In the genomic region with DNA sequence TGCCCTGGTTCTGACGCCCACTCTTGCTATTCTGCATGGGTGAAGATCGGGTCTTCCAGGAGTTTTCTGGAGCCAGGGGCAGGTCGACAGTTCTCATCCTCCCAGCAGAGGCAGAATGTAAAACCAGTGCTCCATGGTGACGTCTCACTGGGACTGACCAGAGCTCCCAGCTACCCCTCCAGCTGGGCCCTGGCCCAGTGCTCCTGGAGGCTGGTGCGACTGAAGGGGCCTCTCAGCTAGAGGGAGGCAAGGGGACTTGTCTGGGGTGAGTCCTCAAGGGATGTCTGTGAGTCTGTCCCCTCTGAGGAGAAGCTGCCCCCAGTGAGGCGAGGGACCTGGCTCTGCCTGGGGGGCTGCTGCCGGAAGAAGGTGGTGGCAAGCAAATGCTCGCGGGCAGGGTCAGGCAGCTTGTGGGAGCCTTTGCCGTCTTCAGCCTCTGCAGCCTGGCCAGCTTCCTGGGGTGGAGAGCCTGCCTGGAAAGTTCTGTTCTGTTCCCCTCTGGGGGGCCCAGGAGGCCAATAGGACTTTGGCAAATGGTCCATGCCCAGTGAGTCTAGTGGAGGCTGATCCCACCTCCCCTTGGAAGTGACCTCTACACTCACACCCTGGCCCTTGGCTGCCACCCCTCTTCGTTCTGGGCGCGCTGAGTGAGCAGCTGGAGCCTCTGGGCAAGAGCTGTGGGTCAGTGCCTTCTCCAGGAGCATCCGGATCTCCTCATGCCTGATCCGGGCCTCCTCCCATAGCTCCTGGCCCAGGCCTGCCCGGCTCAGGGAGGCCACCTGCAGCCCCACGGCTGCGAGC, we compare ENCODE assay signal across 2 cellular contexts.
TF ChIP-seq lines count a peak whose summit lies in the region.

No MANE protein-coding gene starts in this region.

TF ChIP-seq in A549, 52 proteins besides CTCF, POLR2A, EP300 and RAD21 (continued from another document):
- TF ChIP-seq CBX8 (IDR thresholded peaks at IDR 0.05) (no peak), TFCP2L1 (CRISPR knock-in tag; IDR thresholded peaks at IDR 0.05) (no peak), RCOR1 (IDR thresholded peaks at IDR 0.05; ENCODE audit: low read depth, low read length) (no peak), ZNF302 (CRISPR knock-in tag; IDR thresholded peaks at IDR 0.05) (no peak), CHD4 (IDR thresholded peaks at IDR 0.05; ENCODE audit: borderline replicate concordance) (no peak), POLR2AphosphoS2 (conservative IDR thresholded peaks at IDR 0.05; ENCODE audit: low read length) (no peak), ZFP36 (IDR thresholded peaks at IDR 0.05; ENCODE audit: borderline replicate concordance, partially characterized antibody) (no peak), JUN (IDR thresholded peaks at IDR 0.05) (no peak)
- TF ChIP-seq, protein P1, sequence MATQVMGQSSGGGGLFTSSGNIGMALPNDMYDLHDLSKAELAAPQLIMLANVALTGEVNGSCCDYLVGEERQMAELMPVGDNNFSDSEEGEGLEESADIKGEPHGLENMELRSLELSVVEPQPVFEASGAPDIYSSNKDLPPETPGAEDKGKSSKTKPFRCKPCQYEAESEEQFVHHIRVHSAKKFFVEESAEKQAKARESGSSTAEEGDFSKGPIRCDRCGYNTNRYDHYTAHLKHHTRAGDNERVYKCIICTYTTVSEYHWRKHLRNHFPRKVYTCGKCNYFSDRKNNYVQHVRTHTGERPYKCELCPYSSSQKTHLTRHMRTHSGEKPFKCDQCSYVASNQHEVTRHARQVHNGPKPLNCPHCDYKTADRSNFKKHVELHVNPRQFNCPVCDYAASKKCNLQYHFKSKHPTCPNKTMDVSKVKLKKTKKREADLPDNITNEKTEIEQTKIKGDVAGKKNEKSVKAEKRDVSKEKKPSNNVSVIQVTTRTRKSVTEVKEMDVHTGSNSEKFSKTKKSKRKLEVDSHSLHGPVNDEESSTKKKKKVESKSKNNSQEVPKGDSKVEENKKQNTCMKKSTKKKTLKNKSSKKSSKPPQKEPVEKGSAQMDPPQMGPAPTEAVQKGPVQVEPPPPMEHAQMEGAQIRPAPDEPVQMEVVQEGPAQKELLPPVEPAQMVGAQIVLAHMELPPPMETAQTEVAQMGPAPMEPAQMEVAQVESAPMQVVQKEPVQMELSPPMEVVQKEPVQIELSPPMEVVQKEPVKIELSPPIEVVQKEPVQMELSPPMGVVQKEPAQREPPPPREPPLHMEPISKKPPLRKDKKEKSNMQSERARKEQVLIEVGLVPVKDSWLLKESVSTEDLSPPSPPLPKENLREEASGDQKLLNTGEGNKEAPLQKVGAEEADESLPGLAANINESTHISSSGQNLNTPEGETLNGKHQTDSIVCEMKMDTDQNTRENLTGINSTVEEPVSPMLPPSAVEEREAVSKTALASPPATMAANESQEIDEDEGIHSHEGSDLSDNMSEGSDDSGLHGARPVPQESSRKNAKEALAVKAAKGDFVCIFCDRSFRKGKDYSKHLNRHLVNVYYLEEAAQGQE (IDR thresholded peaks at IDR 0.05) = no peak
- TF ChIP-seq, protein P2, sequence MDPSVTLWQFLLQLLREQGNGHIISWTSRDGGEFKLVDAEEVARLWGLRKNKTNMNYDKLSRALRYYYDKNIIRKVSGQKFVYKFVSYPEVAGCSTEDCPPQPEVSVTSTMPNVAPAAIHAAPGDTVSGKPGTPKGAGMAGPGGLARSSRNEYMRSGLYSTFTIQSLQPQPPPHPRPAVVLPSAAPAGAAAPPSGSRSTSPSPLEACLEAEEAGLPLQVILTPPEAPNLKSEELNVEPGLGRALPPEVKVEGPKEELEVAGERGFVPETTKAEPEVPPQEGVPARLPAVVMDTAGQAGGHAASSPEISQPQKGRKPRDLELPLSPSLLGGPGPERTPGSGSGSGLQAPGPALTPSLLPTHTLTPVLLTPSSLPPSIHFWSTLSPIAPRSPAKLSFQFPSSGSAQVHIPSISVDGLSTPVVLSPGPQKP (IDR thresholded peaks at IDR 0.05; ENCODE audit: low read depth, low read length) = no peak
- TF ChIP-seq, protein P3, sequence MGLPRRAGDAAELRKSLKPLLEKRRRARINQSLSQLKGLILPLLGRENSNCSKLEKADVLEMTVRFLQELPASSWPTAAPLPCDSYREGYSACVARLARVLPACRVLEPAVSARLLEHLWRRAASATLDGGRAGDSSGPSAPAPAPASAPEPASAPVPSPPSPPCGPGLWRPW (IDR thresholded peaks at IDR 0.05) = no peak
TF ChIP-seq in A549: peak in this region for 0.

TF ChIP-seq in GM23338, 12 proteins besides CTCF, POLR2A, EP300 and RAD21 (continued from another document):
- TF ChIP-seq, protein P1 (IDR thresholded peaks at IDR 0.05; ENCODE audit: unreplicated experiment) = no peak
- no peak for TF ChIP-seq JUNB (IDR thresholded peaks at IDR 0.05; ENCODE audit: unreplicated experiment)
- TF ChIP-seq NANOG (IDR thresholded peaks at IDR 0.05; ENCODE audit: borderline replicate concordance) = no peak
- TF ChIP-seq STAT1 (IDR thresholded peaks at IDR 0.05; ENCODE audit: unreplicated experiment) = no peak
- TF ChIP-seq, protein P4, sequence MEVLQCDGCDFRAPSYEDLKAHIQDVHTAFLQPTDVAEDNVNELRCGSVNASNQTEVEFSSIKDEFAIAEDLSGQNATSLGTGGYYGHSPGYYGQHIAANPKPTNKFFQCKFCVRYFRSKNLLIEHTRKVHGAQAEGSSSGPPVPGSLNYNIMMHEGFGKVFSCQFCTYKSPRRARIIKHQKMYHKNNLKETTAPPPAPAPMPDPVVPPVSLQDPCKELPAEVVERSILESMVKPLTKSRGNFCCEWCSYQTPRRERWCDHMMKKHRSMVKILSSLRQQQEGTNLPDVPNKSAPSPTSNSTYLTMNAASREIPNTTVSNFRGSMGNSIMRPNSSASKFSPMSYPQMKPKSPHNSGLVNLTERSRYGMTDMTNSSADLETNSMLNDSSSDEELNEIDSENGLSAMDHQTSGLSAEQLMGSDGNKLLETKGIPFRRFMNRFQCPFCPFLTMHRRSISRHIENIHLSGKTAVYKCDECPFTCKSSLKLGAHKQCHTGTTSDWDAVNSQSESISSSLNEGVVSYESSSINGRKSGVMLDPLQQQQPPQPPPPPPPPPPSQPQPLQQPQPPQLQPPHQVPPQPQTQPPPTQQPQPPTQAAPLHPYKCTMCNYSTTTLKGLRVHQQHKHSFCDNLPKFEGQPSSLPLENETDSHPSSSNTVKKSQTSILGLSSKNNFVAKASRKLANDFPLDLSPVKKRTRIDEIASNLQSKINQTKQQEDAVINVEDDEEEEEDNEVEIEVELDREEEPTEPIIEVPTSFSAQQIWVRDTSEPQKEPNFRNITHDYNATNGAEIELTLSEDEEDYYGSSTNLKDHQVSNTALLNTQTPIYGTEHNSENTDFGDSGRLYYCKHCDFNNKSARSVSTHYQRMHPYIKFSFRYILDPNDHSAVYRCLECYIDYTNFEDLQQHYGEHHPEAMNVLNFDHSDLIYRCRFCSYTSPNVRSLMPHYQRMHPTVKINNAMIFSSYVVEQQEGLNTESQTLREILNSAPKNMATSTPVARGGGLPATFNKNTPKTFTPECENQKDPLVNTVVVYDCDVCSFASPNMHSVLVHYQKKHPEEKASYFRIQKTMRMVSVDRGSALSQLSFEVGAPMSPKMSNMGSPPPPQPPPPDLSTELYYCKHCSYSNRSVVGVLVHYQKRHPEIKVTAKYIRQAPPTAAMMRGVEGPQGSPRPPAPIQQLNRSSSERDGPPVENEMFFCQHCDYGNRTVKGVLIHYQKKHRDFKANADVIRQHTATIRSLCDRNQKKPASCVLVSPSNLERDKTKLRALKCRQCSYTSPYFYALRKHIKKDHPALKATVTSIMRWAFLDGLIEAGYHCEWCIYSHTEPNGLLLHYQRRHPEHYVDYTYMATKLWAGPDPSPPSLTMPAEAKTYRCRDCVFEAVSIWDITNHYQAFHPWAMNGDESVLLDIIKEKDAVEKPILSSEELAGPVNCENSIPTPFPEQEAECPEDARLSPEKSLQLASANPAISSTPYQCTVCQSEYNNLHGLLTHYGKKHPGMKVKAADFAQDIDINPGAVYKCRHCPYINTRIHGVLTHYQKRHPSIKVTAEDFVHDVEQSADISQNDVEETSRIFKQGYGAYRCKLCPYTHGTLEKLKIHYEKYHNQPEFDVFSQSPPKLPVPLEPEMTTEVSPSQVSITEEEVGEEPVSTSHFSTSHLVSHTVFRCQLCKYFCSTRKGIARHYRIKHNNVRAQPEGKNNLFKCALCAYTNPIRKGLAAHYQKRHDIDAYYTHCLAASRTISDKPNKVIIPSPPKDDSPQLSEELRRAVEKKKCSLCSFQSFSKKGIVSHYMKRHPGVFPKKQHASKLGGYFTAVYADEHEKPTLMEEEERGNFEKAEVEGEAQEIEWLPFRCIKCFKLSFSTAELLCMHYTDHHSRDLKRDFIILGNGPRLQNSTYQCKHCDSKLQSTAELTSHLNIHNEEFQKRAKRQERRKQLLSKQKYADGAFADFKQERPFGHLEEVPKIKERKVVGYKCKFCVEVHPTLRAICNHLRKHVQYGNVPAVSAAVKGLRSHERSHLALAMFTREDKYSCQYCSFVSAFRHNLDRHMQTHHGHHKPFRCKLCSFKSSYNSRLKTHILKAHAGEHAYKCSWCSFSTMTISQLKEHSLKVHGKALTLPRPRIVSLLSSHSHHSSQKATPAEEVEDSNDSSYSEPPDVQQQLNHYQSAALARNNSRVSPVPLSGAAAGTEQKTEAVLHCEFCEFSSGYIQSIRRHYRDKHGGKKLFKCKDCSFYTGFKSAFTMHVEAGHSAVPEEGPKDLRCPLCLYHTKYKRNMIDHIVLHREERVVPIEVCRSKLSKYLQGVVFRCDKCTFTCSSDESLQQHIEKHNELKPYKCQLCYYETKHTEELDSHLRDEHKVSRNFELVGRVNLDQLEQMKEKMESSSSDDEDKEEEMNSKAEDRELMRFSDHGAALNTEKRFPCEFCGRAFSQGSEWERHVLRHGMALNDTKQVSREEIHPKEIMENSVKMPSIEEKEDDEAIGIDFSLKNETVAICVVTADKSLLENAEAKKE (CRISPR knock-in tag; IDR thresholded peaks at IDR 0.05) = no peak
- TF ChIP-seq EZH2phosphoT487 (IDR thresholded peaks at IDR 0.05; ENCODE audit: unreplicated experiment) = no peak
- TF ChIP-seq, protein P5, sequence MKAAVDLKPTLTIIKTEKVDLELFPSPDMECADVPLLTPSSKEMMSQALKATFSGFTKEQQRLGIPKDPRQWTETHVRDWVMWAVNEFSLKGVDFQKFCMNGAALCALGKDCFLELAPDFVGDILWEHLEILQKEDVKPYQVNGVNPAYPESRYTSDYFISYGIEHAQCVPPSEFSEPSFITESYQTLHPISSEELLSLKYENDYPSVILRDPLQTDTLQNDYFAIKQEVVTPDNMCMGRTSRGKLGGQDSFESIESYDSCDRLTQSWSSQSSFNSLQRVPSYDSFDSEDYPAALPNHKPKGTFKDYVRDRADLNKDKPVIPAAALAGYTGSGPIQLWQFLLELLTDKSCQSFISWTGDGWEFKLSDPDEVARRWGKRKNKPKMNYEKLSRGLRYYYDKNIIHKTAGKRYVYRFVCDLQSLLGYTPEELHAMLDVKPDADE (IDR thresholded peaks at IDR 0.05) = no peak
- no peak for TF ChIP-seq CREB1 (CRISPR knock-in tag; IDR thresholded peaks at IDR 0.05; ENCODE audit: low read depth)
- no peak for TF ChIP-seq ZNF114 (CRISPR knock-in tag; IDR thresholded peaks at IDR 0.05)
- no peak for TF ChIP-seq EZH2 (IDR thresholded peaks at IDR 0.05; ENCODE audit: low read depth, unreplicated experiment)
